24 cellular contexts compared by ENCODE assay signal in genomic region chr2:227433171-227433570, GRCh38. TPM values are rescaled to one million over a fixed set of nuclear protein-coding genes. Genes with fewer than 3 reads are reported as not detected.
"Had no signal": no experiment of that assay in that cellular context is flagged by ENCODE, and none has a peak within 500 bp of the region (broad histone marks: within the 10 kb centered on the region; RNA-seq: fewer than 3 reads in every experiment).

No MANE protein-coding gene starts in this region.

- H3K9ac ChIP-seq: SK-N-SH had no signal

- H3K4me2 ChIP-seq: SK-N-SH had no signal

- H3K36me3 ChIP-seq: MG63 had no signal

- H3K27ac ChIP-seq: HL-60, RWPE1 had no signal

- H3K4me3 ChIP-seq: MG63 had no signal

- H3K27me3 ChIP-seq: MG63 had no signal

- FAIRE-seq: HTR-8/SVneo had no signal

- DNase-seq: Karpas-422, KG1, MG63, NCI-H1092, NCI-H1105 treated with DMSO at 0.1 percent for 48 hours, NCI-H1417 treated with DMSO at 0.1 percent for 48 hours, NCI-H146, NCI-H1694 treated with DMSO at 0.1 percent for 48 hours, NCI-H2029, NCI-H2081 treated with DMSO at 0.1 percent for 48 hours, NCI-H2171, NCI-H226, NCI-H446, NCI-H510A, NCI-H524 treated with DMSO at 0.1 percent for 48 hours, NCI-H69, NCI-H774, SHP77, SK-N-SH, SW 1271 had no signal

RNA-seq across cellular contexts. Expression of gene SCYGR1, which starts 45.4 kb away (rescaled TPM):
- total RNA-seq: SK-MEL-5 had no signal
- polyA plus RNA-seq: SK-N-SH had no signal

RNA-seq across cellular contexts. Expression of gene TM4SF20, which starts 54.1 kb away (rescaled TPM):
- total RNA-seq: SK-MEL-5 had no signal
